In the genomic region with DNA sequence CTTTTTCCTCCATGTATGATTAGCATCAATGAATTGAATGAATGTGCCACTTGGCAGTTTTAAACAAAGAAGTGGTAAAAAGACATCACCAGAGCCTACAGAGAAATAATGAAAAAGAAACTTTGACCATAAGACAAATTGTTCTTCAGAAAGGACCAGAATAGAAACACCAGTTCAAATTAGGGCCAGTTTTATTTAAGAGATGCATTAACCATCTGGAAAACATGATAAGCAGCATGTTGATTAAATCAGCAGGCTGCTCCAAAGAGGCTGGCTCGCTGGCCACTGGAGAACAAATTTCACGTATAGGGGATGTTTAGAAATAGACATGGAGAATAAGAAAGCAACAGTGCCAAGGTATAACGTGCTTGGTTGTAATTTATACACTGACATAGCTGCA, we compare ENCODE assay signal across 16 cellular contexts.
"Had no signal": no experiment of that assay in that cellular context is flagged by ENCODE, and none has a peak within 500 bp of the region (broad histone marks: within the 10 kb centered on the region; RNA-seq: fewer than 3 reads in every experiment).

No MANE protein-coding gene starts in this region.

- H3K36me3 Mint-ChIP-seq: WTC11 had no signal

- H3K9me3 Mint-ChIP-seq: endodermal cell; stimulated activated memory B cell treated with anti-CD40 and anti-IgM and Interleukin-4, amounts not matched to agents 10 μg/mL and 1 μg/mL and 100 μg/mL, for 72 hours; WTC11 had no signal

- H3K27ac ChIP-seq: coronary artery, epithelial cell of prostate, hepatocyte, left lung, parathyroid adenoma, transverse colon had no signal

- FAIRE-seq: bronchial epithelial cell had no signal

- H3K4me3 Mint-ChIP-seq: activated naive CD8-positive, alpha-beta T cell treated with anti-CD3 and anti-CD28 coated beads, Interleukin-2, amount 10 ng/mL, durations not matched to agents 7 days and 5 days; endodermal cell; stimulated activated memory B cell treated with anti-CD40 and anti-IgM and Interleukin-4, amounts not matched to agents 10 μg/mL and 1 μg/mL and 100 μg/mL, for 72 hours; WTC11 had no signal

- H3K9me3 ChIP-seq: left lung, sigmoid colon, transverse colon had no signal

- H2AFZ ChIP-seq: hepatocyte had no signal

- H3K27me3 ChIP-seq: hepatocyte, left lung, sigmoid colon, transverse colon had no signal

- H3K4me2 ChIP-seq: hepatocyte, smooth muscle cell had no signal

- H3K4me3 ChIP-seq: coronary artery, hepatocyte, left lung, sigmoid colon, smooth muscle cell, transverse colon had no signal

- H3K27me3 Mint-ChIP-seq: activated naive CD8-positive, alpha-beta T cell treated with anti-CD3 and anti-CD28 coated beads, Interleukin-2, amount 10 ng/mL, durations not matched to agents 7 days and 5 days; stimulated activated memory B cell treated with anti-CD40 and anti-IgM and Interleukin-4, amounts not matched to agents 10 μg/mL and 1 μg/mL and 100 μg/mL, for 72 hours had no signal

- ATAC-seq: stimulated activated memory B cell treated with anti-CD40 and anti-IgM and Interleukin-4, amounts not matched to agents 10 μg/mL and 1 μg/mL and 100 μg/mL, for 72 hours had no signal

- H3K9ac ChIP-seq: parathyroid adenoma had no signal

- DNase-seq: activated naive CD4-positive, alpha-beta T cell treated with Interleukin-2 at 50 U/mL for 16 hours; activated naive CD8-positive, alpha-beta T cell treated with anti-CD3 and anti-CD28 coated beads, Interleukin-2, amount 10 ng/mL, durations not matched to agents 7 days and 5 days; activated T-cell treated with anti-CD3 and anti-CD28 coated beads, Interleukin-2, amount 50 U/mL, for 48 hours; stimulated activated CD4-positive, alpha-beta T cell treated with anti-CD3 and anti-CD28 coated beads, Interleukin-15, amount 100 ng/mL, for 24 hours had no signal

- H3K36me3 ChIP-seq: left lung, sigmoid colon, transverse colon had no signal

- H3K79me2 ChIP-seq: hepatocyte, parathyroid adenoma had no signal

- H3K27ac Mint-ChIP-seq: activated naive CD8-positive, alpha-beta T cell treated with anti-CD3 and anti-CD28 coated beads, Interleukin-2, amount 10 ng/mL, durations not matched to agents 7 days and 5 days; endodermal cell; stimulated activated memory B cell treated with anti-CD40 and anti-IgM and Interleukin-4, amounts not matched to agents 10 μg/mL and 1 μg/mL and 100 μg/mL, for 72 hours; WTC11 had no signal
